ENCODE assay signal across 8 cellular contexts in the genomic region with DNA sequence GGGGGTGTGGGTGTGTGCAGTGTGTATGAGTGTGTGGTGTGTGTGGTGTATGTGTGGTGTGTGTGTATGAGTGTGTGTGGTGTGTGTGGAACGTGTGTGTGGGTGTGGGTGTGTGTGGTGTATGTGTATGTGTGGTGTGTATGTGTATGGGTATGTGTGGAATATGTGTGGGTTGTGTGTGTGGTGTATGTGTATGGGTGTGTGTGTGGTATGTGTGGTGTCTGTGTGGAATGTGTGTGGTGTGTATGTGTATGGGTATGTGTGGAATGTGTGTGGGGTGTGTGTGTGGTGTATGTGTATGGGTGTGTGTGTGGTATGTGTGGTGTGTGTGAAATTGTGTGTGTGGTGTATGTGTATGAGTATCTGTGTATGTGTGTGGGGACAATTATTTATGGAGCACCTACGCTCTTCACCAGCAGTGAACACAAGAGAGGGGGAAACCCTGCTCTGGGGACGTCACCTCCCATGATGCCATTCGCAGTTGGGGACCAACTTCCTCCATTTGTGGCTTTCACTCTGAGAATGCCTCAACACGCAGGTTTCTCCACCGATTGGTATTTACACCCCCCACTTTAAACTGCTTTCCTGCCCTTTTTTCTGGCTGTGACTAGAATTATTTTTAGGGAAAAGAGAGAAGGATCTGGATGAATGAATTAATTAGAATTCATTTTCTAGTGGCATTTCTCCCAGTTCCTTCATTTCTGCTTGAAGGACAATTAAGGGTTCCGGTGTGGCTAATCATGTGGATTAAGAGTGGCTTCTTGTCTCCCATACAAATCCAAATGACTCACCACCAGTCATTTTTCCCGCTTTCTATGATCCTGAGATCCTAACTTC.
A peak's percentile ranks its signal among the peaks of the same experiment; 100 is the strongest.
DNase-seq lines count a peak whose midpoint lies in the region; ATAC-seq lines count a peak whose summit lies in the region.

No MANE protein-coding gene starts in this region.

- no peak overlapping the region for H3K9ac ChIP-seq in BLaER1

- no peak overlapping the region for H3K27ac ChIP-seq in BLaER1

- H4K20me1 ChIP-seq in BLaER1: no peaks in the 10 kb centered on the region

- H3K4me3 ChIP-seq in BLaER1: no peak overlapping the region

- DNase-seq in globus pallidus (ENCODE audit: low spot score): peak; percentile 31
- peak; percentile 74 for DNase-seq in stimulated activated naive CD8-positive, alpha-beta T cell treated with anti-CD3 and anti-CD28 coated beads, Interleukin-15, Interleukin-2, amounts not matched to agents 100 U/mL and 50 U/mL, for 24 hours
- no peak for DNase-seq in left lobe of liver (ENCODE audit: low spot score)
- DNase-seq in NCI-H1105 (lab: John Stamatoyannopoulos, UW): no peak

- H3K36me3 ChIP-seq in BLaER1: no peaks in the 10 kb centered on the region

- H3K9me3 ChIP-seq in BLaER1: peaks cover 21% of the 10 kb centered on the region

- H3K27me3 ChIP-seq in BLaER1: no peaks in the 10 kb centered on the region

- peaks cover 9% of the 10 kb centered on the region; the same call in 1 of the 2 replicates for H3K4me1 ChIP-seq in BLaER1

- ATAC-seq in GM19328 (IDR thresholded peaks at IDR 0.05; ENCODE audit: unreplicated experiment) (peak; percentile 80), HG03342 (IDR thresholded peaks at IDR 0.05; ENCODE audit: unreplicated experiment) (peak; percentile 95), left lobe of liver (no peak)
- ATAC-seq in activated CD4-positive, CD25-positive, alpha-beta regulatory T cell treated with anti-CD3 and anti-CD28 coated beads, Interleukin-2, amount 50 U/mL, for 24 hours: peak; percentile 88 to 89
- peak; percentile 96 for ATAC-seq in stimulated activated naive CD8-positive, alpha-beta T cell treated with anti-CD3 and anti-CD28 coated beads, Interleukin-15, Interleukin-2, amounts not matched to agents 100 U/mL and 50 U/mL, for 24 hours

- H3K4me2 ChIP-seq in BLaER1: 0 out of 2 replicates have a peak overlapping the region, but pooled peaks have one; percentile 13

Comparison
In these comparisons a context has a peak if more than half of its experiments do, and no peak if none do; other contexts are left out.
1. DNase-seq: peak in globus pallidus (single experiment) and stimulated activated naive CD8-positive, alpha-beta T cell treated with anti-CD3 and anti-CD28 coated beads, Interleukin-15, Interleukin-2, amounts not matched to agents 100 U/mL and 50 U/mL, for 24 hours (single experiment); none in left lobe of liver (single experiment) and NCI-H1105 (single experiment).